8 cellular contexts compared by ENCODE assay signal in the genomic region with DNA sequence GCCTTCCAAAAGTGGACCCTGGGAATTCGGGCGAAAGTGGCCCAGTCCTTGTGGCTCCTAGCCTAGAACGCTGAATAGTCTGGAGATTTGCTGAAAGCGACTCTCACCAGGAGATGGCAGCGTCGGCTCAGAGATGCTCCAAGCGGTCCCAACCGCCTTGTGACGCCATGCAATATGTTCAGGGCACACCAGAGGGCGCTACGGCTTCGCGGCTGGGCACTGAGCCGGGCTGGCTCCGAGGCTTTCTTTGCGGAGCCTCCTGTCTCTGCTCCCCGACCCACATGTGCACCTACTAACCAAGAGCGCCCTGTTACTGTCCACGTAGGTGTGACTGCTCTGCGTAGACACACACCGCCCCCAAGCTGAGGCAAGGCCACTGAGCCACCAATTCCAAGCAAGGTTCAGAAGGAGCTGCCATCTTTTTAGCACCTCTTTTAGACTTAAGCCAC. TPM values are rescaled to one million over a fixed set of nuclear protein-coding genes. Genes with fewer than 3 reads are reported as not detected.
DNase-seq lines count a peak whose midpoint lies in the region; ATAC-seq and TF ChIP-seq lines count a peak whose summit lies in the region.

No MANE protein-coding gene starts in this region.

- H3K9me3 ChIP-seq in lung (ENCODE audit: control insufficient read depth in 2 of 2, insufficient read depth in 1 of 2, low read length in 1 of 2) = no peaks in the 10 kb centered on the region

- H3K36me3 Mint-ChIP-seq in dendritic cell treated with granulocyte-macrophage colony-stimulating factor and Interleukin-4, amounts not matched to agents 40 ng/mL and 50 ng/mL, for 4 days (ENCODE audit: low read depth) = no peaks in the 10 kb centered on the region

- H3K27me3 Mint-ChIP-seq in dendritic cell treated with granulocyte-macrophage colony-stimulating factor and Interleukin-4, amounts not matched to agents 40 ng/mL and 50 ng/mL, for 4 days = peaks cover 17% of the 10 kb centered on the region

- no peaks in the 10 kb centered on the region for H3K36me3 ChIP-seq in lung (ENCODE audit: control insufficient read depth in 2 of 2, insufficient read depth in 2 of 2, low read length in 2 of 2)

- ATAC-seq in GM19395 (IDR thresholded peaks at IDR 0.05; ENCODE audit: unreplicated experiment) (peak; percentile 99), HG03460 (IDR thresholded peaks at IDR 0.05; ENCODE audit: unreplicated experiment) (peak; percentile 99), lung (ENCODE audit: insufficient read depth, low FRiP score) (peak; percentile 98)

- TF ChIP-seq CTCF in lung (IDR thresholded peaks at IDR 0.05; ENCODE audit: control extremely low read depth, extremely low read depth) = peak; percentile 100

- no peaks in the 10 kb centered on the region for H3K27me3 ChIP-seq in lung (ENCODE audit: control insufficient read depth, insufficient read depth)

- H3K9me3 Mint-ChIP-seq in dendritic cell treated with granulocyte-macrophage colony-stimulating factor and Interleukin-4, amounts not matched to agents 40 ng/mL and 50 ng/mL, for 4 days = no peaks in the 10 kb centered on the region

- intact Hi-C loops in dendritic cell treated with granulocyte-macrophage colony-stimulating factor and Interleukin-4, amounts not matched to agents 40 ng/mL and 50 ng/mL, for 4 days (cut with micrococcal nuclease) = loop anchor here (1.0 kb wide), 1 partner anchor 348 kb away; no protein-coding TSS in a partner anchor

- DNase-seq in CD1c-positive myeloid dendritic cell (ENCODE audit: extremely low spot score) (peak; percentile 92), NCI-H69 (lab: John Stamatoyannopoulos, UW) (peak; percentile 71), lung (ENCODE audit: low spot score) (peak; percentile 85)
- peak; percentile 88 for DNase-seq in activated CD4-positive, alpha-beta T cell treated with anti-CD3 and anti-CD28 coated beads, Interleukin-2, amount 50 U/mL, for 1 hour
- DNase-seq in stimulated activated CD8-positive, alpha-beta memory T cell treated with anti-CD3 and anti-CD28 coated beads, Interleukin-12 subunit alpha, Interleukin-12 subunit beta, amount 100 ng/mL, for 1 hour (ENCODE audit: low read depth) = peak; percentile 75

- H3K4me1 Mint-ChIP-seq in dendritic cell treated with granulocyte-macrophage colony-stimulating factor and Interleukin-4, amounts not matched to agents 40 ng/mL and 50 ng/mL, for 4 days (ENCODE audit: low read depth) = peaks cover 5% of the 10 kb centered on the region

- peak overlapping the region; percentile 59 for H3K4me3 Mint-ChIP-seq in dendritic cell treated with granulocyte-macrophage colony-stimulating factor and Interleukin-4, amounts not matched to agents 40 ng/mL and 50 ng/mL, for 4 days

- no peaks in the 10 kb centered on the region for H3K4me1 ChIP-seq in lung (ENCODE audit: control insufficient read depth in 2 of 2, insufficient read depth in 2 of 2, low read length in 2 of 2)

- WGBS in lung, 2 donors = 1 to 2% methylated on average over 21 of the region's 21 CpGs

- no peak overlapping the region for H3K27ac ChIP-seq in lung (ENCODE audit: low read depth in 1 of 2, low read length in 1 of 2)

- no peak overlapping the region for H3K4me3 ChIP-seq in lung

- H3K27ac Mint-ChIP-seq in dendritic cell treated with granulocyte-macrophage colony-stimulating factor and Interleukin-4, amounts not matched to agents 40 ng/mL and 50 ng/mL, for 4 days = no peak overlapping the region

RNA-seq across cellular contexts. Expression of gene SYCE1L, which starts 36.9 kb away (rescaled TPM):
- 1 to 10 TPM in 1 of 2 donors, not detected in 1; 6.9 TPM for total RNA-seq in lung
- 1 to 10 TPM; 1.4 to 4.0 TPM for polyA plus RNA-seq in lung

RNA-seq across cellular contexts. Expression of gene MON1B, which starts 45.1 kb away (rescaled TPM):
- 10 to 100 TPM in 1 of 2 donors, 1 to 10 TPM in 1; 8.8 to 77.8 TPM for total RNA-seq in lung
- 10 to 100 TPM; 16.2 to 31.5 TPM for polyA plus RNA-seq in lung
